In genomic region chr12:69824956-69825355, GRCh38 we compare ENCODE assay signal across 21 cellular contexts. TPM values are rescaled to one million over a fixed set of nuclear protein-coding genes. Genes with fewer than 3 reads are reported as not detected.
"Had no signal": no experiment of that assay in that cellular context is flagged by ENCODE, and none has a peak within 500 bp of the region (broad histone marks: within the 10 kb centered on the region; RNA-seq: fewer than 3 reads in every experiment).

Gene MYRFL (plus strand): TSS chr12:69825227. CDS start chr12:69825518, 291 bp downstream.

- H3K9me3 ChIP-seq: MG63 had no signal

- H3K36me3 ChIP-seq: MG63 had no signal

- H3K27ac ChIP-seq: RWPE1 had no signal

- H3K4me3 ChIP-seq: MG63 had no signal

- DNase-seq: KBM-7, MG63, NCI-H1092, NCI-H1105 treated with DMSO at 0.1 percent for 48 hours, NCI-H1417 treated with DMSO at 0.1 percent for 48 hours, NCI-H146, NCI-H187, NCI-H2029, NCI-H2081 treated with DMSO at 0.1 percent for 48 hours, NCI-H2171, NCI-H226, NCI-H446, NCI-H510A, NCI-H524 treated with DMSO at 0.1 percent for 48 hours, NCI-H69, NCI-H774, SHP77 had no signal

- FAIRE-seq: HTR-8/SVneo had no signal

RNA-seq across cellular contexts. Expression of gene MYRFL, which starts in this region (rescaled TPM):
- total RNA-seq: LHCN-M2, SK-MEL-5 had no signal
